In genomic region chr1:53014791-53015507, GRCh38 we compare ENCODE assay signal across 2 cellular contexts.
TF ChIP-seq lines count a peak whose summit lies in the region.

No MANE protein-coding gene starts in this region.

TF ChIP-seq in GM23338, 12 proteins besides CTCF, POLR2A, EP300 and RAD21 (continued from another document):
- TF ChIP-seq, protein P1, sequence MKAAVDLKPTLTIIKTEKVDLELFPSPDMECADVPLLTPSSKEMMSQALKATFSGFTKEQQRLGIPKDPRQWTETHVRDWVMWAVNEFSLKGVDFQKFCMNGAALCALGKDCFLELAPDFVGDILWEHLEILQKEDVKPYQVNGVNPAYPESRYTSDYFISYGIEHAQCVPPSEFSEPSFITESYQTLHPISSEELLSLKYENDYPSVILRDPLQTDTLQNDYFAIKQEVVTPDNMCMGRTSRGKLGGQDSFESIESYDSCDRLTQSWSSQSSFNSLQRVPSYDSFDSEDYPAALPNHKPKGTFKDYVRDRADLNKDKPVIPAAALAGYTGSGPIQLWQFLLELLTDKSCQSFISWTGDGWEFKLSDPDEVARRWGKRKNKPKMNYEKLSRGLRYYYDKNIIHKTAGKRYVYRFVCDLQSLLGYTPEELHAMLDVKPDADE (IDR thresholded peaks at IDR 0.05), result peak; percentile 64
- 0 out of 2 replicates have a peak, but pooled peaks have one; percentile 35 for TF ChIP-seq POLR2AphosphoS5 (IDR thresholded peaks at IDR 0.05; ENCODE audit: low read depth)

TF ChIP-seq in neural cell, 6 proteins besides CTCF, POLR2A, EP300 and RAD21:
- TF ChIP-seq SMC3 (conservative IDR thresholded peaks at IDR 0.05; ENCODE audit: poor library complexity) (peak; percentile 37), POLR2AphosphoS5 (IDR thresholded peaks at IDR 0.05) (peak; percentile 27), MXI1 (conservative IDR thresholded peaks at IDR 0.05; ENCODE audit: poor library complexity, severe bottlenecking) (peak; percentile 75)
- TF ChIP-seq, protein P2, sequence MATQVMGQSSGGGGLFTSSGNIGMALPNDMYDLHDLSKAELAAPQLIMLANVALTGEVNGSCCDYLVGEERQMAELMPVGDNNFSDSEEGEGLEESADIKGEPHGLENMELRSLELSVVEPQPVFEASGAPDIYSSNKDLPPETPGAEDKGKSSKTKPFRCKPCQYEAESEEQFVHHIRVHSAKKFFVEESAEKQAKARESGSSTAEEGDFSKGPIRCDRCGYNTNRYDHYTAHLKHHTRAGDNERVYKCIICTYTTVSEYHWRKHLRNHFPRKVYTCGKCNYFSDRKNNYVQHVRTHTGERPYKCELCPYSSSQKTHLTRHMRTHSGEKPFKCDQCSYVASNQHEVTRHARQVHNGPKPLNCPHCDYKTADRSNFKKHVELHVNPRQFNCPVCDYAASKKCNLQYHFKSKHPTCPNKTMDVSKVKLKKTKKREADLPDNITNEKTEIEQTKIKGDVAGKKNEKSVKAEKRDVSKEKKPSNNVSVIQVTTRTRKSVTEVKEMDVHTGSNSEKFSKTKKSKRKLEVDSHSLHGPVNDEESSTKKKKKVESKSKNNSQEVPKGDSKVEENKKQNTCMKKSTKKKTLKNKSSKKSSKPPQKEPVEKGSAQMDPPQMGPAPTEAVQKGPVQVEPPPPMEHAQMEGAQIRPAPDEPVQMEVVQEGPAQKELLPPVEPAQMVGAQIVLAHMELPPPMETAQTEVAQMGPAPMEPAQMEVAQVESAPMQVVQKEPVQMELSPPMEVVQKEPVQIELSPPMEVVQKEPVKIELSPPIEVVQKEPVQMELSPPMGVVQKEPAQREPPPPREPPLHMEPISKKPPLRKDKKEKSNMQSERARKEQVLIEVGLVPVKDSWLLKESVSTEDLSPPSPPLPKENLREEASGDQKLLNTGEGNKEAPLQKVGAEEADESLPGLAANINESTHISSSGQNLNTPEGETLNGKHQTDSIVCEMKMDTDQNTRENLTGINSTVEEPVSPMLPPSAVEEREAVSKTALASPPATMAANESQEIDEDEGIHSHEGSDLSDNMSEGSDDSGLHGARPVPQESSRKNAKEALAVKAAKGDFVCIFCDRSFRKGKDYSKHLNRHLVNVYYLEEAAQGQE (IDR thresholded peaks at IDR 0.05; ENCODE audit: borderline replicate concordance), result no peak
TF ChIP-seq in neural cell: peak in this region for 3.
